In the genomic region with DNA sequence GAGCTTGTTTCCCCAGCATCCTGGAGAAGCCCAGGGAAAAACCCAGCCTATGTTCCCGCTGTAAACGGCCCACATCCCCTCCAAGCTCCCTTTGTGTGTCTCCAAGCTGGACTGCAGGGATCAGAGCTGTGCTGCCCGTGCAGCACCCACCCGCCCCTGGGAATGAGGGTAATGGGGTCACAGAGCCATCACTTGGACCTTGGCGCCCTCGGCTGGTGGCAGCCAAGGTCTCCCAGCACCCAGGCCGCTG, we compare ENCODE assay signal across 9 cellular contexts. TPM values are rescaled to one million over a fixed set of nuclear protein-coding genes. Genes with fewer than 3 reads are reported as not detected.
DNase-seq lines count a peak whose midpoint lies in the region; FAIRE-seq and TF ChIP-seq lines count a peak whose summit lies in the region.
"Had no signal": no experiment of that assay in that cellular context is flagged by ENCODE, and none has a peak within 500 bp of the region (broad histone marks: within the 10 kb centered on the region; RNA-seq: fewer than 3 reads in every experiment).

No MANE protein-coding gene starts in this region.

- peak overlapping the region; percentile 81 for H3K4me3 ChIP-seq in OCI-LY7 (ENCODE audit: low read depth, low read length, poor library complexity, severe bottlenecking)
- peak overlapping the region in 2 of 4 donors; percentile 50 to 71 for H3K4me3 ChIP-seq in esophagus squamous epithelium
- H3K4me3 ChIP-seq: HAP-1, smooth muscle cell had no signal

- H3K27ac ChIP-seq in OCI-LY7 (ENCODE audit: low read depth, low read length, poor library complexity, severe bottlenecking) = peak overlapping the region; percentile 87
- peak overlapping the region; percentile 66 to 92 (median 78) for H3K27ac ChIP-seq in esophagus squamous epithelium

- H3K9me3 Mint-ChIP-seq in stimulated activated naive CD8-positive, alpha-beta T cell treated with anti-CD3 and anti-CD28 coated beads, Interleukin-15, Interleukin-2, amounts not matched to agents 100 ng/mL and 50 ng/mL, for 24 hours = no peaks in the 10 kb centered on the region

- TF ChIP-seq CTCF in OCI-LY7 (conservative IDR thresholded peaks at IDR 0.05; ENCODE audit: low read length) (peak; percentile 43; the same call in 1 of the 2 replicates), esophagus squamous epithelium (IDR thresholded peaks at IDR 0.05) (no peak)

- peak overlapping the region; percentile 99 for H3K27ac Mint-ChIP-seq in stimulated activated naive CD8-positive, alpha-beta T cell treated with anti-CD3 and anti-CD28 coated beads, Interleukin-15, Interleukin-2, amounts not matched to agents 100 ng/mL and 50 ng/mL, for 24 hours

- peaks cover 3% of the 10 kb centered on the region for H3K36me3 Mint-ChIP-seq in stimulated activated naive CD8-positive, alpha-beta T cell treated with anti-CD3 and anti-CD28 coated beads, Interleukin-15, Interleukin-2, amounts not matched to agents 100 ng/mL and 50 ng/mL, for 24 hours (ENCODE audit: low read depth)

- no peaks in the 10 kb centered on the region for H3K9me2 ChIP-seq in OCI-LY7 (ENCODE audit: insufficient read depth, low read length)

- peaks cover 46% of the 10 kb centered on the region for H3K4me1 Mint-ChIP-seq in stimulated activated naive CD8-positive, alpha-beta T cell treated with anti-CD3 and anti-CD28 coated beads, Interleukin-15, Interleukin-2, amounts not matched to agents 100 ng/mL and 50 ng/mL, for 24 hours (ENCODE audit: low read depth)

- CTCF ChIA-PET in OCI-LY7 (lab: Charles Lee; ENCODE audit: unreplicated experiment) = interaction anchor here (0.6 to 1.6 kb wide), 2 partner anchors 10 to 192 kb away, joined by 3 to 4 read pairs; partner anchors contain the start of gene ATG16L1

- BruUV-seq in OCI-LY7 (replicated peaks; lab: Mats Ljungman, UMichigan) = no TSS peak

- WGBS in esophagus squamous epithelium, 2 donors = 83% methylated on average over 3 of the region's 7 CpGs; no CpG with 5 or more reads in 1 of the 2 donors

- TF ChIP-seq POLR2A in GM12892 (IDR thresholded peaks at IDR 0.05; ENCODE audit: low read depth, low read length) (no peak), esophagus squamous epithelium (IDR thresholded peaks at IDR 0.05) (no peak)

- H2AFZ ChIP-seq in OCI-LY7 (ENCODE audit: low read length) = peak overlapping the region; percentile 84; the same call in 1 of the 2 replicates

- H3K4me1 ChIP-seq in OCI-LY7 (ENCODE audit: insufficient read depth, low read length, poor library complexity, severe bottlenecking) (peaks cover 38% of the 10 kb centered on the region), esophagus squamous epithelium (peaks cover 19 to 42% (median 22%) of the 10 kb centered on the region in 3 donors)
- H3K4me1 ChIP-seq: HAP-1 had no signal

- POLR2A ChIA-PET in OCI-LY7 (lab: Charles Lee) = interaction anchor here (0.6 to 3.4 kb wide), 11 partner anchors 8 to 1281 kb away, joined by 3 to 40 read pairs (median 6); no protein-coding TSS in a partner anchor

- H3K4me3 Mint-ChIP-seq in stimulated activated naive CD8-positive, alpha-beta T cell treated with anti-CD3 and anti-CD28 coated beads, Interleukin-15, Interleukin-2, amounts not matched to agents 100 ng/mL and 50 ng/mL, for 24 hours = peak overlapping the region; percentile 87

- no peaks in the 10 kb centered on the region for H3K9me3 ChIP-seq in OCI-LY7 (ENCODE audit: low read length)
- no peaks in the 10 kb centered on the region for H3K9me3 ChIP-seq in esophagus squamous epithelium
- H3K9me3 ChIP-seq: HAP-1 had no signal

- H3K79me2 ChIP-seq in OCI-LY7 (ENCODE audit: insufficient read depth, low read depth, low read length) = peaks cover 39% of the 10 kb centered on the region

- no peaks in the 10 kb centered on the region for H3K27me3 ChIP-seq in esophagus squamous epithelium

- H3K36me3 ChIP-seq in OCI-LY7 (ENCODE audit: insufficient read depth, low read length) (peaks cover 20% of the 10 kb centered on the region), esophagus squamous epithelium (no peaks in the 10 kb centered on the region)
- H3K36me3 ChIP-seq: HAP-1 had no signal

- peak; percentile 52 for DNase-seq in GM12892 (ENCODE audit: insufficient read length)
- peak; percentile 59 for DNase-seq in OCI-LY7 (ENCODE audit: low spot score)
- no peak for DNase-seq in esophagus squamous epithelium (lab: John Stamatoyannopoulos, UW)
- DNase-seq in RPMI8226 = no peak
- DNase-seq in stimulated activated naive CD4-positive, alpha-beta T cell treated with Interleukin-2 at 50 U/mL for 16 hours (lab: John Stamatoyannopoulos, UW) = no peak
- DNase-seq in COLO668 (lab: John Stamatoyannopoulos, UW; ENCODE audit: unreplicated experiment) = no peak

- peak overlapping the region; percentile 98 for H3K4me2 ChIP-seq in OCI-LY7 (ENCODE audit: low read length)
- H3K4me2 ChIP-seq: smooth muscle cell had no signal

- peaks cover 24% of the 10 kb centered on the region for H4K20me1 ChIP-seq in OCI-LY7 (ENCODE audit: insufficient read depth, low read length)

- intact Hi-C loops in OCI-LY7 (cut with micrococcal nuclease; ENCODE audit: unreplicated experiment) (loop anchor here (10.0 kb wide), 1 partner anchor 295 kb away; no protein-coding TSS in a partner anchor), esophagus squamous epithelium (cut with DNase I) (no loop called here)

- no peak for FAIRE-seq in GM12892 (lab: Jason Lieb, UNC)

- no peaks in the 10 kb centered on the region for H3K27me3 Mint-ChIP-seq in stimulated activated naive CD8-positive, alpha-beta T cell treated with anti-CD3 and anti-CD28 coated beads, Interleukin-15, Interleukin-2, amounts not matched to agents 100 ng/mL and 50 ng/mL, for 24 hours

RNA-seq across cellular contexts. Expression of gene INPP5D, which starts 0.7 kb away (rescaled TPM):
- 81.6 TPM for polyA plus RNA-seq in GM12892 (2012; ENCODE audit: missing spikeins)
- total RNA-seq in OCI-LY7 (2014; rRNA removed; shearing (Covaris generic)) = 68.3 and 79.5 TPM in 2 replicates
- total RNA-seq in OCI-LY7 (2022) (92.6 and 109 TPM in 2 replicates), esophagus squamous epithelium (10 to 100 TPM in 2 of 4 donors, 1 to 10 TPM in 2; 2.2 to 36.0 (median 10.2) TPM)

RNA-seq across cellular contexts. Expression of gene NEU2, which starts 27.0 kb away (rescaled TPM):
- not detected for polyA plus RNA-seq in GM12892 (2012; ENCODE audit: missing spikeins)
- total RNA-seq in OCI-LY7 (2014; rRNA removed; shearing (Covaris generic)) = not detected in 2 replicates
- not detected in 2 replicates for total RNA-seq in OCI-LY7 (2022)
- not detected for total RNA-seq in esophagus squamous epithelium
- polyA plus RNA-seq: smooth muscle cell had no signal

RNA-seq across cellular contexts. Expression of gene NGEF, which starts 46.4 kb away (rescaled TPM):
- polyA plus RNA-seq in GM12892 (2012; ENCODE audit: missing spikeins) = not detected
- not detected in 2 replicates for total RNA-seq in OCI-LY7 (2014; rRNA removed; shearing (Covaris generic))
- total RNA-seq in OCI-LY7 (2022) = 0.82 TPM in 1 of 2 replicates, not detected in the other
- total RNA-seq in esophagus squamous epithelium = 10 to 100 TPM in 1 of 4 donors, 1 to 10 TPM in 3; 4.0 to 16.5 (median 6.2) TPM
- total RNA-seq: smooth muscle cell had no signal

Comparison
In these comparisons a context has a peak if more than half of its experiments do, and no peak if none do; other contexts are left out.
1. DNase-seq: peak in GM12892 (single experiment) and OCI-LY7 (single experiment); none in esophagus squamous epithelium (single experiment), RPMI8226 (single experiment), stimulated activated naive CD4-positive, alpha-beta T cell treated with Interleukin-2 at 50 U/mL for 16 hours (single experiment) and COLO668 (single experiment).